In genomic region chr16:23754594-23755483, GRCh38 we compare ENCODE assay signal across 8 cellular contexts. TPM values are rescaled to one million over a fixed set of nuclear protein-coding genes. Genes with fewer than 3 reads are reported as not detected.
DNase-seq lines count a peak whose midpoint lies in the region; ATAC-seq, FAIRE-seq and TF ChIP-seq lines count a peak whose summit lies in the region.
"Had no signal": no experiment of that assay in that cellular context is flagged by ENCODE, and none has a peak within 500 bp of the region (broad histone marks: within the 10 kb centered on the region; RNA-seq: fewer than 3 reads in every experiment).

Gene CHP2, plus strand, starts transcription at chr16:23755026. Its CDS starts 24 bp downstream, at chr16:23755050.

- H3K9me3 Mint-ChIP-seq in stimulated activated memory B cell treated with anti-CD40 and anti-IgM and Interleukin-4, amounts not matched to agents 10 μg/mL and 1 μg/mL and 100 μg/mL, for 72 hours = no peaks in the 10 kb centered on the region
- peaks cover 0 to 12% (median 0%) of the 10 kb centered on the region in 11 donors for H3K9me3 Mint-ChIP-seq in naive thymus-derived CD4-positive, alpha-beta T cell
- H3K9me3 Mint-ChIP-seq: activated naive CD4-positive, alpha-beta T cell treated with anti-CD3 and anti-CD28 coated beads, Interleukin-2, amount 50 U/mL, for 24 hours had no signal

- TF ChIP-seq POLR2A in body of pancreas (IDR thresholded peaks at IDR 0.05) (no peak), H54 (IDR thresholded peaks at IDR 0.05; ENCODE audit: low read depth, low read length) (no peak)

- peaks cover 32% of the 10 kb centered on the region for H3K27me3 ChIP-seq in HUES48 (ENCODE audit: control insufficient read depth, insufficient read depth, low read length)
- peaks cover 0 to 23% of the 10 kb centered on the region in 2 donors for H3K27me3 ChIP-seq in body of pancreas
- H3K27me3 ChIP-seq in naive thymus-derived CD4-positive, alpha-beta T cell (ENCODE audit: control insufficient read depth in 2 of 2, insufficient read depth in 2 of 2, low read length in 2 of 2) = peaks cover 0 to 6% of the 10 kb centered on the region in 2 donors

- DNase-seq in body of pancreas (peak in 3 of 4 donors; percentile 2 to 15 (median 7)), kidney (peak; percentile 74), H54 (ENCODE audit: insufficient read length, low spot score) (no peak), cerebellar cortex (ENCODE audit: low spot score) (no peak)
- DNase-seq in naive thymus-derived CD4-positive, alpha-beta T cell = no peak

- ATAC-seq in body of pancreas = no peak
- peak; percentile 34 for ATAC-seq in stimulated activated memory B cell treated with anti-CD40 and anti-IgM and Interleukin-4, amounts not matched to agents 10 μg/mL and 1 μg/mL and 100 μg/mL, for 72 hours
- no peak for ATAC-seq in naive thymus-derived CD4-positive, alpha-beta T cell

- intact Hi-C loops in body of pancreas (cut with DNase I) (no loop called here), kidney (cut with DNase I) (no loop called here)
- intact Hi-C loops in naive thymus-derived CD4-positive, alpha-beta T cell (cut with micrococcal nuclease) = no loop called here

- no peak for TF ChIP-seq CTCF in body of pancreas (IDR thresholded peaks at IDR 0.05)
- no peak for TF ChIP-seq CTCF in kidney (IDR thresholded peaks at IDR 0.05; ENCODE audit: borderline replicate concordance, extremely low read depth, insufficient read depth)

- H3K4me1 Mint-ChIP-seq in stimulated activated memory B cell treated with anti-CD40 and anti-IgM and Interleukin-4, amounts not matched to agents 10 μg/mL and 1 μg/mL and 100 μg/mL, for 72 hours = no peaks in the 10 kb centered on the region
- H3K4me1 Mint-ChIP-seq in naive thymus-derived CD4-positive, alpha-beta T cell = peaks cover 0 to 5% (median 0%) of the 10 kb centered on the region in 7 donors

- peak within 1 kb of the TSS; percentile 58 for H3K4me3 Mint-ChIP-seq in stimulated activated memory B cell treated with anti-CD40 and anti-IgM and Interleukin-4, amounts not matched to agents 10 μg/mL and 1 μg/mL and 100 μg/mL, for 72 hours
- peak within 1 kb of the TSS in 3 of 10 donors; percentile 23 to 48 (median 38) for H3K4me3 Mint-ChIP-seq in naive thymus-derived CD4-positive, alpha-beta T cell
- H3K4me3 Mint-ChIP-seq: activated naive CD4-positive, alpha-beta T cell treated with anti-CD3 and anti-CD28 coated beads, Interleukin-2, amount 50 U/mL, for 24 hours had no signal

- POLR2A ChIA-PET in naive thymus-derived CD4-positive, alpha-beta T cell (lab: Charles Lee) = no interaction called here

- H3K36me3 ChIP-seq in HUES48 (ENCODE audit: control insufficient read depth, insufficient read depth, low read length) (no peaks in the 10 kb centered on the region), body of pancreas (replicated peaks in 1 of 2; ENCODE audit: insufficient read depth in 1 of 2, low read depth in 2 of 2) (no peaks in the 10 kb centered on the region), kidney (ENCODE audit: control insufficient read depth in 1 of 2, insufficient read depth in 2 of 2, low read length in 2 of 2) (no peaks in the 10 kb centered on the region)
- H3K36me3 ChIP-seq in naive thymus-derived CD4-positive, alpha-beta T cell (ENCODE audit: control insufficient read depth in 2 of 3, insufficient read depth in 3 of 3, low read length in 3 of 3) = no peaks in the 10 kb centered on the region

- H3K4me1 ChIP-seq in HUES48 (ENCODE audit: control insufficient read depth, insufficient read depth, low read length) = peaks cover 4% of the 10 kb centered on the region; the same call in 1 of the 2 replicates
- peaks cover 12% of the 10 kb centered on the region for H3K4me1 ChIP-seq in body of pancreas
- no peaks in the 10 kb centered on the region for H3K4me1 ChIP-seq in kidney (ENCODE audit: control insufficient read depth in 1 of 2, insufficient read depth in 1 of 2, low read depth in 1 of 2, low read length in 2 of 2)
- H3K4me1 ChIP-seq in naive thymus-derived CD4-positive, alpha-beta T cell (ENCODE audit: control insufficient read depth in 2 of 2, insufficient read depth in 2 of 2, low read length in 2 of 2) = no peaks in the 10 kb centered on the region

- FAIRE-seq in kidney (lab: Jason Lieb, UNC) (no peak), H54 (lab: Jason Lieb, UNC) (no peak)

- peaks cover 55% of the 10 kb centered on the region for H3K27me3 Mint-ChIP-seq in stimulated activated memory B cell treated with anti-CD40 and anti-IgM and Interleukin-4, amounts not matched to agents 10 μg/mL and 1 μg/mL and 100 μg/mL, for 72 hours
- peaks cover 45 to 64% (median 58%) of the 10 kb centered on the region in 5 donors for H3K27me3 Mint-ChIP-seq in naive thymus-derived CD4-positive, alpha-beta T cell

- H3K27ac Mint-ChIP-seq in stimulated activated memory B cell treated with anti-CD40 and anti-IgM and Interleukin-4, amounts not matched to agents 10 μg/mL and 1 μg/mL and 100 μg/mL, for 72 hours = no peak within 1 kb of the TSS
- no peak within 1 kb of the TSS for H3K27ac Mint-ChIP-seq in naive thymus-derived CD4-positive, alpha-beta T cell
- H3K27ac Mint-ChIP-seq: activated naive CD4-positive, alpha-beta T cell treated with anti-CD3 and anti-CD28 coated beads, Interleukin-2, amount 50 U/mL, for 24 hours had no signal

- H3K9ac ChIP-seq in HUES48 (ENCODE audit: low read depth, low read length) (no peak within 1 kb of the TSS), kidney (ENCODE audit: low read length in 2 of 2) (no peak within 1 kb of the TSS)

- WGBS in body of pancreas, 2 donors = 5 to 6% methylated on average over 23 to 75 of the region's 80 CpGs

- H3K27ac ChIP-seq in HUES48 (ENCODE audit: low read depth, low read length) = no peak within 1 kb of the TSS
- H3K27ac ChIP-seq in body of pancreas = no peak within 1 kb of the TSS
- H3K27ac ChIP-seq in kidney (ENCODE audit: low read depth in 2 of 2, low read length in 2 of 2) = no peak within 1 kb of the TSS
- no peak within 1 kb of the TSS for H3K27ac ChIP-seq in naive thymus-derived CD4-positive, alpha-beta T cell (ENCODE audit: low read depth, low read length)

- H3K9me3 ChIP-seq in HUES48 (ENCODE audit: control insufficient read depth, insufficient read depth, low read length) (no peaks in the 10 kb centered on the region), body of pancreas (no peaks in the 10 kb centered on the region), kidney (ENCODE audit: control insufficient read depth in 1 of 2, low read length in 2 of 2) (peaks cover 0 to 2% of the 10 kb centered on the region in 2 donors)
- H3K9me3 ChIP-seq in naive thymus-derived CD4-positive, alpha-beta T cell (ENCODE audit: control insufficient read depth in 2 of 3, low read length in 3 of 3) = no peaks in the 10 kb centered on the region

- peak within 1 kb of the TSS; percentile 65 for H3K4me3 ChIP-seq in HUES48 (ENCODE audit: low read depth, low read length)
- no peak within 1 kb of the TSS for H3K4me3 ChIP-seq in body of pancreas
- peak within 1 kb of the TSS in 1 of 2 donors; percentile 32 for H3K4me3 ChIP-seq in kidney (ENCODE audit: low read length in 2 of 2)
- H3K4me3 ChIP-seq in naive thymus-derived CD4-positive, alpha-beta T cell (ENCODE audit: low read length) = no peak within 1 kb of the TSS

- H3K36me3 Mint-ChIP-seq in stimulated activated memory B cell treated with anti-CD40 and anti-IgM and Interleukin-4, amounts not matched to agents 10 μg/mL and 1 μg/mL and 100 μg/mL, for 72 hours = no peaks in the 10 kb centered on the region
- H3K36me3 Mint-ChIP-seq in naive thymus-derived CD4-positive, alpha-beta T cell = no peaks in the 10 kb centered on the region
- H3K36me3 Mint-ChIP-seq: activated naive CD4-positive, alpha-beta T cell treated with anti-CD3 and anti-CD28 coated beads, Interleukin-2, amount 50 U/mL, for 24 hours had no signal

- CTCF ChIA-PET in naive thymus-derived CD4-positive, alpha-beta T cell (lab: Charles Lee) = no interaction called here

RNA-seq across cellular contexts. Expression of gene CHP2, which starts in this region (rescaled TPM):
- total RNA-seq in body of pancreas = not detected
- not detected for total RNA-seq in kidney
- polyA plus RNA-seq in kidney (ENCODE audit: insufficient read depth, low read depth, low replicate concordance) = 6.8 TPM
- not detected for total RNA-seq in naive thymus-derived CD4-positive, alpha-beta T cell
- polyA plus RNA-seq in naive thymus-derived CD4-positive, alpha-beta T cell = not detected

Comparison
In these comparisons a context has a peak if more than half of its experiments do, and no peak if none do; other contexts are left out.
1. Peak in DNase-seq in body of pancreas; RNA of the gene not detected or under 1 TPM.